ENCODE assay signal across 13 cellular contexts in genomic region chr5:37889612-37890317, GRCh38. TPM values are rescaled to one million over a fixed set of nuclear protein-coding genes. Genes with fewer than 3 reads are reported as not detected.
DNase-seq lines count a peak whose midpoint lies in the region; ATAC-seq and TF ChIP-seq lines count a peak whose summit lies in the region.
"Had no signal": no experiment of that assay in that cellular context is flagged by ENCODE, and none has a peak within 500 bp of the region (broad histone marks: within the 10 kb centered on the region; RNA-seq: fewer than 3 reads in every experiment).

No MANE protein-coding gene starts in this region.

- H3K27me3 Mint-ChIP-seq in progenitor cell of endocrine pancreas = peaks cover 3% of the 10 kb centered on the region

- no peaks in the 10 kb centered on the region for H3K36me3 Mint-ChIP-seq in progenitor cell of endocrine pancreas (ENCODE audit: insufficient read depth)

- ATAC-seq in HG03196 (IDR thresholded peaks at IDR 0.05; ENCODE audit: unreplicated experiment) = no peak
- ATAC-seq: left cardiac atrium had no signal

- TF ChIP-seq CTCF in fibroblast of mammary gland (conservative IDR thresholded peaks at IDR 0.05; ENCODE audit: control insufficient read depth, insufficient read depth, low read depth, low read length) = no peak
- no peak for TF ChIP-seq CTCF in progenitor cell of endocrine pancreas (IDR thresholded peaks at IDR 0.05; ENCODE audit: unreplicated experiment)

- H3K27ac ChIP-seq in SJCRH30 = peak overlapping the region; percentile 71
- H3K27ac ChIP-seq: thoracic aorta had no signal

- no peaks in the 10 kb centered on the region for H3K9me3 Mint-ChIP-seq in progenitor cell of endocrine pancreas (ENCODE audit: low read depth)

- H3K27me3 ChIP-seq in SJCRH30 = no peaks in the 10 kb centered on the region

- peaks cover 32% of the 10 kb centered on the region for H3K4me1 ChIP-seq in SJCRH30

- DNase-seq in A172 (ENCODE audit: low spot score) (peak; percentile 82), HCEC 1CT (peak; percentile 93), SJCRH30 (peak; percentile 90 to 95), fibroblast of mammary gland (ENCODE audit: low read depth) (peak; percentile 90), progenitor cell of endocrine pancreas (ENCODE audit: low spot score, unreplicated experiment) (no peak), mucosa of gallbladder (ENCODE audit: low spot score) (no peak), globus pallidus (ENCODE audit: low spot score) (no peak)
- DNase-seq: activated CD4-positive, alpha-beta T cell treated with anti-CD3 and anti-CD28 coated beads, Interleukin-2, amount 50 U/mL, for 48 hours; left cardiac atrium; NCI-H2029 had no signal

- H3K4me3 ChIP-seq in SJCRH30 (peak overlapping the region; percentile 4; the same call in 1 of the 2 replicates), fibroblast of mammary gland (ENCODE audit: control insufficient read depth, low read depth, low read length) (no peak overlapping the region)
- H3K4me3 ChIP-seq: thoracic aorta had no signal

- peaks cover 7% of the 10 kb centered on the region for H3K9me3 ChIP-seq in SJCRH30 (replicated peaks)
- H3K9me3 ChIP-seq: thoracic aorta had no signal

- peaks cover 2% of the 10 kb centered on the region for H3K4me1 Mint-ChIP-seq in progenitor cell of endocrine pancreas (ENCODE audit: low read depth)

- no peaks in the 10 kb centered on the region for H3K36me3 ChIP-seq in SJCRH30
- H3K36me3 ChIP-seq: thoracic aorta had no signal

- no peak overlapping the region for H3K4me3 Mint-ChIP-seq in progenitor cell of endocrine pancreas (ENCODE audit: low read depth)

- no peak overlapping the region for H3K27ac Mint-ChIP-seq in progenitor cell of endocrine pancreas

RNA-seq across cellular contexts. Expression of gene GDNF, which starts 49.9 kb away (rescaled TPM):
- 0.31 TPM in 1 of 2 replicates, not detected in the other for total RNA-seq in A172 (2014; rRNA removed; shearing (Covaris generic))
- total RNA-seq in SJCRH30 (2014; rRNA removed; shearing (Covaris generic)) = 5.9 and 9.4 TPM in 2 replicates
- 0.47 and 0.57 TPM in 2 replicates for total RNA-seq in progenitor cell of endocrine pancreas
- 1.2 TPM for total RNA-seq in mucosa of gallbladder
- total RNA-seq: HT-29 had no signal

Comparison
In these comparisons a context has a peak if more than half of its experiments do, and no peak if none do; other contexts are left out.
1. DNase-seq: peak in A172 (single experiment), HCEC 1CT (single experiment), SJCRH30 (2 of 2) and fibroblast of mammary gland (single experiment); none in progenitor cell of endocrine pancreas (single experiment), mucosa of gallbladder (single experiment) and globus pallidus (single experiment).